ENCODE assay signal across 8 cellular contexts in the genomic region with DNA sequence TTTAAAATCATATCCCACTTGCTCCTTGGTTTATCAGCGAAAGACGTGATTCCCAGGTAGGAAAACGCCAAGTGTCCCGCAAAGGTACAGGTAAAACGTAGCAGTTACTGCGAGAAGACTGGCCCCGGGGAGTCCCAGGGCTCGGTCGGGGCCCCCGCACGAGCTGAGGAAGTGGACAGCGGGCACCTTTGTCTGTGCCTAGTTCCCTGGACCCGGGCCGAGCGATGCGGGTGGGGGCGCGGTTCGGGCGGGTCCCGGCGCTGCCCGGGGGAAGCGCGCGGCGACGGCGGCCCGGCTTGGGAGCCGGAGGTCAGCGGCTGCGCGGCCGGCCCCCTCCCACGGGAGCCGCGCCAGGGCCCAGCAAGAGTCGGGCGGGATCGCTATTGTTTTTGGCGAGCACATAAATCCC. TPM values are rescaled to one million over a fixed set of nuclear protein-coding genes. Genes with fewer than 3 reads are reported as not detected.
DNase-seq lines count a peak whose midpoint lies in the region; ATAC-seq and TF ChIP-seq lines count a peak whose summit lies in the region.

No MANE protein-coding gene starts in this region.

- no peaks in the 10 kb centered on the region for H3K36me3 ChIP-seq in GM23338 (ENCODE audit: insufficient read depth)
- H3K36me3 ChIP-seq in neuron (ENCODE audit: insufficient read depth, low read length), result peaks cover 4% of the 10 kb centered on the region

- peaks cover 3% of the 10 kb centered on the region for H3K27me3 Mint-ChIP-seq in GM23338 (ENCODE audit: insufficient read depth, low read depth, poor library complexity)
- peaks cover 36% of the 10 kb centered on the region for H3K27me3 Mint-ChIP-seq in T-helper 1 cell treated with Interleukin-12 subunit alpha and Interleukin-12 subunit beta and Interleukin-4 antibody, amounts not matched to agents 30 μg/mL and 1 μg/mL, for 36 hours (ENCODE audit: low read depth)

- H3K4me1 Mint-ChIP-seq in GM23338, result peaks cover 21% of the 10 kb centered on the region
- peaks cover 9% of the 10 kb centered on the region for H3K4me1 Mint-ChIP-seq in T-helper 1 cell treated with Interleukin-12 subunit alpha and Interleukin-12 subunit beta and Interleukin-4 antibody, amounts not matched to agents 30 μg/mL and 1 μg/mL, for 36 hours (ENCODE audit: low read depth)

- H3K36me3 Mint-ChIP-seq in GM23338 (ENCODE audit: low read depth), result no peaks in the 10 kb centered on the region
- no peaks in the 10 kb centered on the region for H3K36me3 Mint-ChIP-seq in T-helper 1 cell treated with Interleukin-12 subunit alpha and Interleukin-12 subunit beta and Interleukin-4 antibody, amounts not matched to agents 30 μg/mL and 1 μg/mL, for 36 hours (ENCODE audit: low read depth)

- peaks cover 9% of the 10 kb centered on the region; the same call in 1 of the 2 replicates for H4K20me1 ChIP-seq in GM23338 (replicated peaks; ENCODE audit: insufficient read depth)

- H3K4me1 ChIP-seq in GM23338 (ENCODE audit: insufficient read depth) (peaks cover 23% of the 10 kb centered on the region), neuron (ENCODE audit: insufficient read depth, low read length) (peaks cover 26% of the 10 kb centered on the region)

- H3K9me3 ChIP-seq in neuron (ENCODE audit: low read length), result no peaks in the 10 kb centered on the region

- H3K9me2 ChIP-seq in GM23338 (ENCODE audit: insufficient read depth), result no peaks in the 10 kb centered on the region

- ATAC-seq in GM23338, result peak; percentile 43

- H3F3A ChIP-seq in GM23338 (replicated peaks; ENCODE audit: low read depth), result no peaks in the 10 kb centered on the region

- peaks cover 31% of the 10 kb centered on the region for H3K79me2 ChIP-seq in GM23338 (replicated peaks; ENCODE audit: insufficient read depth)

- H3K4me3 Mint-ChIP-seq in GM23338, result peak overlapping the region; percentile 80
- peak overlapping the region; percentile 68 for H3K4me3 Mint-ChIP-seq in T-helper 1 cell treated with Interleukin-12 subunit alpha and Interleukin-12 subunit beta and Interleukin-4 antibody, amounts not matched to agents 30 μg/mL and 1 μg/mL, for 36 hours

- TF ChIP-seq CTCF in 22Rv1 (IDR thresholded peaks at IDR 0.05), result no peak
- no peak for TF ChIP-seq CTCF in GM23338 (conservative IDR thresholded peaks at IDR 0.05; ENCODE audit: low read depth in 2 of 2)
- TF ChIP-seq CTCF in fibroblast of mammary gland (conservative IDR thresholded peaks at IDR 0.05; ENCODE audit: control insufficient read depth, insufficient read depth, low read depth, low read length), result no peak

- H3K4me3 ChIP-seq in GM23338 (peak overlapping the region; percentile 86), fibroblast of mammary gland (ENCODE audit: control insufficient read depth, low read depth, low read length) (peak overlapping the region; percentile 72), neuron (ENCODE audit: low read length) (peak overlapping the region; percentile 98)

- H3K9me3 Mint-ChIP-seq in GM23338, result no peaks in the 10 kb centered on the region
- no peaks in the 10 kb centered on the region for H3K9me3 Mint-ChIP-seq in T-helper 1 cell treated with Interleukin-12 subunit alpha and Interleukin-12 subunit beta and Interleukin-4 antibody, amounts not matched to agents 30 μg/mL and 1 μg/mL, for 36 hours

- DNase-seq in GM23338 (ENCODE audit: low spot score) (no peak), fibroblast of mammary gland (ENCODE audit: low read depth) (no peak), DMS79 treated with DMSO at 0.1 percent for 48 hours (lab: John Stamatoyannopoulos, UW) (no peak), kidney glomerular epithelial cell (lab: John Stamatoyannopoulos, UW) (no peak), AG08395 (ENCODE audit: low spot score) (no peak)

- H3K27ac ChIP-seq in 22Rv1, result peak overlapping the region; percentile 77
- peak overlapping the region; percentile 57; the same call in 1 of the 2 replicates for H3K27ac ChIP-seq in GM23338 (ENCODE audit: low read depth)

- H3K27ac Mint-ChIP-seq in GM23338, result peak overlapping the region; percentile 59; the same call in 1 of the 2 replicates
- no peak overlapping the region for H3K27ac Mint-ChIP-seq in T-helper 1 cell treated with Interleukin-12 subunit alpha and Interleukin-12 subunit beta and Interleukin-4 antibody, amounts not matched to agents 30 μg/mL and 1 μg/mL, for 36 hours

- peaks cover 6% of the 10 kb centered on the region; the same call in 1 of the 2 replicates for H3K27me3 ChIP-seq in GM23338 (ENCODE audit: insufficient read depth)
- H3K27me3 ChIP-seq in neuron (ENCODE audit: insufficient read depth, low read length), result no peaks in the 10 kb centered on the region

- peak overlapping the region; percentile 85 for H3K4me2 ChIP-seq in GM23338

- peak overlapping the region; percentile 28 for H2AFZ ChIP-seq in GM23338
- peak overlapping the region; percentile 99 for H2AFZ ChIP-seq in neuron (ENCODE audit: low read depth, low read length)

TF ChIP-seq in GM23338, 12 proteins besides CTCF, POLR2A, EP300 and RAD21 (continues in another document):
- TF ChIP-seq STAT1 (IDR thresholded peaks at IDR 0.05; ENCODE audit: unreplicated experiment) (no peak), REST (IDR thresholded peaks at IDR 0.05; ENCODE audit: unreplicated experiment) (no peak), ETS1 (IDR thresholded peaks at IDR 0.05) (no peak), ZNF114 (CRISPR knock-in tag; IDR thresholded peaks at IDR 0.05) (no peak), EZH2phosphoT487 (IDR thresholded peaks at IDR 0.05; ENCODE audit: unreplicated experiment) (no peak), NANOG (IDR thresholded peaks at IDR 0.05; ENCODE audit: borderline replicate concordance) (no peak), EZH2 (IDR thresholded peaks at IDR 0.05; ENCODE audit: low read depth, unreplicated experiment) (no peak), CREB1 (CRISPR knock-in tag; IDR thresholded peaks at IDR 0.05; ENCODE audit: low read depth) (no peak)

RNA-seq across cellular contexts. Expression of gene NEO1, which starts 0.9 kb away (rescaled TPM):
- total RNA-seq in GM23338 (2014; rRNA removed; shearing (Covaris generic)), result 40.6 and 45.8 TPM in 2 replicates
- polyA plus RNA-seq in GM23338 (2016; fragmentation: Nextera tagmentation; extraction: Ambion mirVana), result 7.9 and 8.4 TPM in 2 replicates
